9 cellular contexts compared by ENCODE assay signal in genomic region chr14:49497725-49498348, GRCh38.
DNase-seq lines count a peak whose midpoint lies in the region; ATAC-seq and TF ChIP-seq lines count a peak whose summit lies in the region.
"Had no signal": no experiment of that assay in that cellular context is flagged by ENCODE, and none has a peak within 500 bp of the region (broad histone marks: within the 10 kb centered on the region; RNA-seq: fewer than 3 reads in every experiment).

No MANE protein-coding gene starts in this region.

- H3K27ac ChIP-seq in smooth muscle cell (ENCODE audit: low read depth), result no peak overlapping the region

- H2AFZ ChIP-seq in smooth muscle cell (ENCODE audit: low read depth), result no peak overlapping the region

- no peaks in the 10 kb centered on the region for H3K36me3 ChIP-seq in smooth muscle cell (ENCODE audit: low read depth)

- H3K27ac Mint-ChIP-seq in activated naive CD8-positive, alpha-beta T cell treated with anti-CD3 and anti-CD28 coated beads, Interleukin-2, amount 50 U/mL, for 24 hours, result no peak overlapping the region
- H3K27ac Mint-ChIP-seq: activated naive CD8-positive, alpha-beta T cell had no signal

- no peaks in the 10 kb centered on the region for H3K4me1 Mint-ChIP-seq in activated naive CD8-positive, alpha-beta T cell treated with anti-CD3 and anti-CD28 coated beads, Interleukin-2, amount 50 U/mL, for 24 hours

- no peaks in the 10 kb centered on the region for H3K27me3 ChIP-seq in smooth muscle cell (ENCODE audit: low read depth)

- no peak overlapping the region for H3K4me3 Mint-ChIP-seq in activated naive CD8-positive, alpha-beta T cell treated with anti-CD3 and anti-CD28 coated beads, Interleukin-2, amount 50 U/mL, for 24 hours
- H3K4me3 Mint-ChIP-seq: activated naive CD8-positive, alpha-beta T cell had no signal

- H3K9ac ChIP-seq in smooth muscle cell (ENCODE audit: low read depth), result no peak overlapping the region

- H3K9me3 ChIP-seq in smooth muscle cell (replicated peaks; ENCODE audit: low read depth), result no peaks in the 10 kb centered on the region

- 31% methylated on average over 7 of the region's 7 CpGs for WGBS in smooth muscle cell (ENCODE audit: low lambda C conversion rate)

- peaks cover 5% of the 10 kb centered on the region for H3K4me1 ChIP-seq in smooth muscle cell (ENCODE audit: low read depth)

- no peaks in the 10 kb centered on the region for H3K36me3 Mint-ChIP-seq in activated naive CD8-positive, alpha-beta T cell treated with anti-CD3 and anti-CD28 coated beads, Interleukin-2, amount 50 U/mL, for 24 hours (ENCODE audit: low read depth)
- H3K36me3 Mint-ChIP-seq: activated naive CD8-positive, alpha-beta T cell had no signal

- peak; percentile 64 for DNase-seq in EH (ENCODE audit: low read depth)
- peak; percentile 52 for DNase-seq in GM20000 (ENCODE audit: low spot score)
- peak; percentile 65 to 87 for DNase-seq in NCI-H524 (lab: John Stamatoyannopoulos, UW)
- DNase-seq in activated naive CD8-positive, alpha-beta T cell treated with anti-CD3 and anti-CD28 coated beads, Interleukin-2, amount 50 U/mL, for 24 hours, result no peak
- peak; percentile 40 for DNase-seq in hepatic stellate cell (ENCODE audit: low spot score)
- DNase-seq in smooth muscle cell (lab: John Stamatoyannopoulos, UW; ENCODE audit: unreplicated experiment), result no peak
- no peak for DNase-seq in activated CD4-positive, CD25-positive, alpha-beta regulatory T cell (lab: John Stamatoyannopoulos, UW)

- H3K4me3 ChIP-seq in smooth muscle cell, result no peak overlapping the region

- peak; percentile 50 for ATAC-seq in HG03521 (IDR thresholded peaks at IDR 0.05; ENCODE audit: unreplicated experiment)
- ATAC-seq in activated naive CD8-positive, alpha-beta T cell treated with anti-CD3 and anti-CD28 coated beads, Interleukin-2, amount 50 U/mL, for 24 hours, result peak; percentile 54

- H4K20me1 ChIP-seq in smooth muscle cell (ENCODE audit: low read depth), result no peaks in the 10 kb centered on the region

- H3K79me2 ChIP-seq in smooth muscle cell (ENCODE audit: low read depth), result no peaks in the 10 kb centered on the region

- peak; percentile 47 for TF ChIP-seq CTCF in GM20000 (IDR thresholded peaks at IDR 0.05; ENCODE audit: extremely low read depth, missing control alignments)
- TF ChIP-seq CTCF in smooth muscle cell (IDR thresholded peaks at IDR 0.05; ENCODE audit: borderline replicate concordance, insufficient read depth, poor library complexity, severe bottlenecking), result peak; percentile 89

- H3K4me2 ChIP-seq in smooth muscle cell, result no peak overlapping the region

- H3F3A ChIP-seq in smooth muscle cell (ENCODE audit: low read depth), result no peaks in the 10 kb centered on the region

- no peaks in the 10 kb centered on the region for H3K9me3 Mint-ChIP-seq in activated naive CD8-positive, alpha-beta T cell treated with anti-CD3 and anti-CD28 coated beads, Interleukin-2, amount 50 U/mL, for 24 hours

- peaks cover 11% of the 10 kb centered on the region for H3K27me3 Mint-ChIP-seq in activated naive CD8-positive, alpha-beta T cell treated with anti-CD3 and anti-CD28 coated beads, Interleukin-2, amount 50 U/mL, for 24 hours

Comparison
In these comparisons a context has a peak if more than half of its experiments do, and no peak if none do; other contexts are left out.
1. DNase-seq: peak in EH (single experiment), GM20000 (single experiment), NCI-H524 (2 of 2) and hepatic stellate cell (single experiment); none in activated naive CD8-positive, alpha-beta T cell treated with anti-CD3 and anti-CD28 coated beads, Interleukin-2, amount 50 U/mL, for 24 hours (single experiment), smooth muscle cell (single experiment) and activated CD4-positive, CD25-positive, alpha-beta regulatory T cell (0 of 4).